Comparison of ENCODE assay signal across 16 cellular contexts in the genomic region with DNA sequence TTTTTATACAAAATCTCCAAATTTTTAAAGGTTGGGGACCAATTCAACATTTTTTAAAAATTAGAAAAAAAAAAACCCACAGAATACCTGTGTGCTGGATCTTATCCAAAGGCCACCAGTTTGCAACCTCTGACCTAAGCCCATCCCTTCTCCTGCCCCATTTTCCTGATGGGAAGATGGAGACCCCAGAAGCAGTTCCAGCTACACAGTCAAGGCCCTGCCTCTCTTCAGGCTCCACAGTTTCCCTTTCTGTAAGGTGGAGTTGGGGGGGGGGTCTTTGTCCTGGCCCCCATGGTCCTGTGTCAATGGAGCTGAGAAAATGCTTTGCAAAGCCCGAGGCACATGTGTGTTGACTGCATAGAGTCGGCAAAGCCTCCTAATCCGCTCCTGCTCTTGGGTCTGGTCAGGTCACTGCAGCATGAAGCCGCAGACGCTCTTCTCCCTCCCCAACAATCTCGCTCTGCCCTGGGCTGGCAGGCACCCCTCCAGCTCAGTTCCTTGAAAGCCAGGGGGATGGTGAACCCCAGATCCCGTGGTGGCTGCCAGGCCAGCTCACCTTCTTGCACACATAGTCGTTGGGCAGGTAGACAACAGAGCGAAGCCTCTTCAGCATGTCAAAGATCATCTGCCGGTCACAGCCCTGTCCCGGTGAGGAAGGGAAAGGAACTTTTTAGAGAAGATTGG.
DNase-seq lines count a peak whose midpoint lies in the region; ATAC-seq, FAIRE-seq and TF ChIP-seq lines count a peak whose summit lies in the region.
"Had no signal": no experiment of that assay in that cellular context is flagged by ENCODE, and none has a peak within 500 bp of the region (broad histone marks: within the 10 kb centered on the region; RNA-seq: fewer than 3 reads in every experiment).

No MANE protein-coding gene starts in this region.

- H2BK20ac ChIP-seq in H1 (ENCODE audit: low read length): no peak overlapping the region

- no peaks in the 10 kb centered on the region for H3K27me3 ChIP-seq in H1 (replicated peaks in 1 of 4; ENCODE audit: control insufficient read depth in 3 of 4, extremely low read depth in 1 of 4, insufficient read depth in 3 of 4, low read length in 3 of 4)
- H3K27me3 ChIP-seq: BLaER1 had no signal

- no peak for FAIRE-seq in H1 (lab: Jason Lieb, UNC)

- CTCF ChIA-PET in activated CD4-positive, alpha-beta T cell treated with anti-CD3 and anti-CD28 coated beads, Interleukin-2, amount 10 ng/mL, durations not matched to agents 7 days and 5 days (lab: Charles Lee): interaction anchor here (1.2 to 1.3 kb wide), 2 partner anchors 9 to 43 kb away, joined by 3 to 4 read pairs; no protein-coding TSS in a partner anchor
- CTCF ChIA-PET in RWPE1 (lab: Yijun Ruan, JAX): interaction anchor here (0.7 to 4.3 kb wide), 5 partner anchors 8 to 325 kb away, joined by 3 to 36 read pairs (median 4); a partner anchor contains a TSS
- CTCF ChIA-PET in H1 (lab: Charles Lee; ENCODE audit: partially characterized antibody): interaction anchor here (0.5 to 16.4 kb wide), 25 partner anchors 8 to 456 kb away, joined by 3 to 305 read pairs (median 4); a partner anchor contains a TSS

- H4K20me1 ChIP-seq in H1 (replicated peaks in 1 of 2; ENCODE audit: control insufficient read depth in 1 of 2, insufficient read depth in 2 of 2, low read length in 2 of 2): no peaks in the 10 kb centered on the region
- H4K20me1 ChIP-seq: BLaER1 had no signal

- H2AK5ac ChIP-seq in H1 (ENCODE audit: low read depth, low read length): no peak overlapping the region

- H3K14ac ChIP-seq in H1 (ENCODE audit: insufficient read length): no peak overlapping the region

- ATAC-seq in HG02852 (IDR thresholded peaks at IDR 0.05; ENCODE audit: unreplicated experiment): no peak

- no peak overlapping the region for H4K91ac ChIP-seq in H1 (replicated peaks; ENCODE audit: insufficient read length, low read length)

- H2BK120ac ChIP-seq in H1 (replicated peaks; ENCODE audit: low read depth, low read length): no peak overlapping the region

- H3K36me3 ChIP-seq in H1 (ENCODE audit: control insufficient read depth in 2 of 4, insufficient read depth in 4 of 4, low read length in 3 of 4): no peaks in the 10 kb centered on the region
- H3K36me3 ChIP-seq: BLaER1, HAP-1 had no signal

- no peak overlapping the region for H2BK5ac ChIP-seq in H1 (ENCODE audit: low read depth, low read length)

- no peaks in the 10 kb centered on the region for H3K27me3 Mint-ChIP-seq in activated CD4-positive, alpha-beta T cell treated with anti-CD3 and anti-CD28 coated beads, Interleukin-2, amount 10 ng/mL, durations not matched to agents 7 days and 5 days

- peak overlapping the region; percentile 92 for H2BK15ac ChIP-seq in H1 (ENCODE audit: low read length)

- H3K36me3 Mint-ChIP-seq in activated CD4-positive, alpha-beta T cell treated with anti-CD3 and anti-CD28 coated beads, Interleukin-2, amount 10 ng/mL, durations not matched to agents 7 days and 5 days (ENCODE audit: low read depth): no peaks in the 10 kb centered on the region
- H3K36me3 Mint-ChIP-seq: CD14-positive monocyte; CD4-positive, alpha-beta memory T cell had no signal

- DNase-seq in activated CD4-positive, alpha-beta T cell treated with anti-CD3 and anti-CD28 coated beads, Interleukin-2, amount 10 ng/mL, durations not matched to agents 7 days and 5 days: no peak
- no peak for DNase-seq in activated CD4-positive, alpha-beta T cell treated with anti-CD3 and anti-CD28 coated beads for 4 hours
- DNase-seq in RWPE1 (ENCODE audit: low spot score) (no peak), H1 (ENCODE audit: low read depth in 1 of 2, low spot score in 2 of 2) (no peak), kidney tubule cell (ENCODE audit: low spot score) (no peak), germinal center (ENCODE audit: low spot score) (no peak)
- DNase-seq: 8988T; CD4-positive, alpha-beta memory T cell; DMS153; DMS79; GDM1; GOT3 had no signal

- no peaks in the 10 kb centered on the region for H3K79me1 ChIP-seq in H1 (ENCODE audit: low read depth, low read length)

- WGBS in H1 (ENCODE audit: extremely low coverage in 1 of 2, insufficient coverage in 1 of 2, insufficient read length in 1 of 2, insufficient replicate concordance in 2 of 2, low coverage in 1 of 2, low lambda C conversion rate in 2 of 2, missing lambda C conversion rate in 1 of 2), 2 experiments: 89% methylated on average over 10 of the region's 11 CpGs; no CpG with 5 or more reads in 1 of the 2 experiments

- H3K4me2 ChIP-seq in H1 (ENCODE audit: insufficient read depth in 1 of 2, low read depth in 2 of 2, low read length in 2 of 2): no peak overlapping the region
- H3K4me2 ChIP-seq: BLaER1 had no signal

- TF ChIP-seq CTCF in RWPE1 (conservative IDR thresholded peaks at IDR 0.05; ENCODE audit: low read depth) (no peak), H1 (IDR thresholded peaks at IDR 0.05; ENCODE audit: control extremely low read depth in 1 of 3, insufficient read depth in 1 of 3, low read depth in 1 of 3, low read length in 3 of 3) (no peak)

- no peak overlapping the region for H4K8ac ChIP-seq in H1 (ENCODE audit: extremely low read depth, insufficient read depth, low read length)

- H3K56ac ChIP-seq in H1 (replicated peaks; ENCODE audit: insufficient read length, low read depth, low read length): no peak overlapping the region

- TF ChIP-seq EP300 in H1 (IDR thresholded peaks at IDR 0.05; ENCODE audit: borderline replicate concordance in 1 of 2, low read depth in 2 of 2, low read length in 2 of 2): no peak

- no peak for TF ChIP-seq RAD21 in H1 (IDR thresholded peaks at IDR 0.05 in 1 of 2, conservative IDR thresholded peaks at IDR 0.05 in 1 of 2; ENCODE audit: low read depth in 2 of 2, low read length in 2 of 2)

- H3K4me1 Mint-ChIP-seq in activated CD4-positive, alpha-beta T cell treated with anti-CD3 and anti-CD28 coated beads, Interleukin-2, amount 10 ng/mL, durations not matched to agents 7 days and 5 days: peaks cover 3% of the 10 kb centered on the region

- H3K18ac ChIP-seq in H1 (ENCODE audit: extremely low read depth, low read length): no peak overlapping the region; the same call in 1 of the 2 replicates

- peak overlapping the region; percentile 45 for H3K27ac ChIP-seq in RWPE1
- H3K27ac ChIP-seq in H1 (ENCODE audit: low read depth, low read length): no peak overlapping the region
- H3K27ac ChIP-seq: BLaER1 had no signal

- no peaks in the 10 kb centered on the region for H3K9me3 Mint-ChIP-seq in activated CD4-positive, alpha-beta T cell treated with anti-CD3 and anti-CD28 coated beads, Interleukin-2, amount 10 ng/mL, durations not matched to agents 7 days and 5 days
- H3K9me3 Mint-ChIP-seq: CD14-positive monocyte; CD4-positive, alpha-beta memory T cell had no signal

- POLR2A ChIA-PET in activated CD4-positive, alpha-beta T cell treated with anti-CD3 and anti-CD28 coated beads, Interleukin-2, amount 10 ng/mL, durations not matched to agents 7 days and 5 days (lab: Charles Lee): no interaction called here
- POLR2A ChIA-PET in RWPE1 (lab: Yijun Ruan, JAX; ENCODE audit: low non-redundant PET) (no interaction called here), H1 (lab: Charles Lee; ENCODE audit: partially characterized antibody) (no interaction called here)

- peak overlapping the region; percentile 19 for H3K27ac Mint-ChIP-seq in activated CD4-positive, alpha-beta T cell treated with anti-CD3 and anti-CD28 coated beads, Interleukin-2, amount 10 ng/mL, durations not matched to agents 7 days and 5 days
- H3K27ac Mint-ChIP-seq: CD4-positive, alpha-beta memory T cell had no signal

- H2AFZ ChIP-seq in H1 (ENCODE audit: low read length): 0 out of 2 replicates have a peak overlapping the region, but pooled peaks have one; percentile 53

- H3K9ac ChIP-seq in H1 (replicated peaks in 1 of 4; ENCODE audit: extremely low read depth in 1 of 4, low read depth in 3 of 4, low read length in 3 of 4): no peak overlapping the region
- H3K9ac ChIP-seq: BLaER1 had no signal

- H3K23me2 ChIP-seq in H1 (ENCODE audit: low read depth, low read length): no peaks in the 10 kb centered on the region

- no peak overlapping the region for H3K23ac ChIP-seq in H1 (ENCODE audit: insufficient read length)

- H3K4me3 Mint-ChIP-seq in activated CD4-positive, alpha-beta T cell treated with anti-CD3 and anti-CD28 coated beads, Interleukin-2, amount 10 ng/mL, durations not matched to agents 7 days and 5 days: no peak overlapping the region
- H3K4me3 Mint-ChIP-seq: CD14-positive monocyte; CD4-positive, alpha-beta memory T cell had no signal

- no peaks in the 10 kb centered on the region; a peak in 2 of 7 replicates for H3K4me1 ChIP-seq in H1 (replicated peaks in 1 of 4; ENCODE audit: control insufficient read depth in 3 of 4, insufficient read depth in 4 of 4, low read length in 3 of 4)
- H3K4me1 ChIP-seq: BLaER1 had no signal

- H3K4ac ChIP-seq in H1 (replicated peaks; ENCODE audit: insufficient read length, low read depth, low read length): no peak overlapping the region

- H3K4me3 ChIP-seq in H1 (ENCODE audit: extremely low read depth in 1 of 4, insufficient read depth in 2 of 4, low read depth in 3 of 4, low read length in 4 of 4): no peak overlapping the region
- H3K4me3 ChIP-seq: BLaER1, HAP-1 had no signal

- H3K79me2 ChIP-seq in H1 (ENCODE audit: control insufficient read depth in 1 of 2, insufficient read depth in 2 of 2, low read length in 2 of 2): no peaks in the 10 kb centered on the region

- no peak for TF ChIP-seq POLR2A in H1 (IDR thresholded peaks at IDR 0.05; ENCODE audit: control extremely low read depth in 1 of 2, low read depth in 2 of 2, low read length in 2 of 2)

- H3K9me3 ChIP-seq in H1 (ENCODE audit: insufficient read depth in 2 of 2, low read depth in 1 of 2, low read length in 1 of 2): no peaks in the 10 kb centered on the region
- H3K9me3 ChIP-seq: BLaER1, HAP-1 had no signal

- no peak overlapping the region; the same call in 1 of the 2 replicates for H2BK12ac ChIP-seq in H1 (ENCODE audit: low read depth, low read length)

- no peak overlapping the region for H4K5ac ChIP-seq in H1 (ENCODE audit: insufficient read length, low read depth, low read length)

TF ChIP-seq in H1, 55 proteins besides CTCF, POLR2A, EP300 and RAD21 (continues in another document):
- TF ChIP-seq CREB1 (IDR thresholded peaks at IDR 0.05) (no peak), TAF7 (optimal IDR thresholded peaks at IDR 0.05; ENCODE audit: borderline replicate concordance, low read depth, low read length) (no peak), CBX5 (IDR thresholded peaks at IDR 0.05; ENCODE audit: low read depth, low read length) (no peak), EZH2 (IDR thresholded peaks at IDR 0.05; ENCODE audit: low read depth, low read length, severe bottlenecking) (no peak), BACH1 (IDR thresholded peaks at IDR 0.05; ENCODE audit: low read length) (no peak), TEAD4 (IDR thresholded peaks at IDR 0.05; ENCODE audit: low read depth, low read length) (no peak), JUN (IDR thresholded peaks at IDR 0.05; ENCODE audit: low read depth, low read length) (no peak), BRCA1 (IDR thresholded peaks at IDR 0.05; ENCODE audit: low read depth, low read length) (no peak)
- TF ChIP-seq, protein P1, sequence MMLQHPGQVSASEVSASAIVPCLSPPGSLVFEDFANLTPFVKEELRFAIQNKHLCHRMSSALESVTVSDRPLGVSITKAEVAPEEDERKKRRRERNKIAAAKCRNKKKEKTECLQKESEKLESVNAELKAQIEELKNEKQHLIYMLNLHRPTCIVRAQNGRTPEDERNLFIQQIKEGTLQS (IDR thresholded peaks at IDR 0.05; ENCODE audit: insufficient read depth, low read depth, low read length): no peak
